In the genomic region with DNA sequence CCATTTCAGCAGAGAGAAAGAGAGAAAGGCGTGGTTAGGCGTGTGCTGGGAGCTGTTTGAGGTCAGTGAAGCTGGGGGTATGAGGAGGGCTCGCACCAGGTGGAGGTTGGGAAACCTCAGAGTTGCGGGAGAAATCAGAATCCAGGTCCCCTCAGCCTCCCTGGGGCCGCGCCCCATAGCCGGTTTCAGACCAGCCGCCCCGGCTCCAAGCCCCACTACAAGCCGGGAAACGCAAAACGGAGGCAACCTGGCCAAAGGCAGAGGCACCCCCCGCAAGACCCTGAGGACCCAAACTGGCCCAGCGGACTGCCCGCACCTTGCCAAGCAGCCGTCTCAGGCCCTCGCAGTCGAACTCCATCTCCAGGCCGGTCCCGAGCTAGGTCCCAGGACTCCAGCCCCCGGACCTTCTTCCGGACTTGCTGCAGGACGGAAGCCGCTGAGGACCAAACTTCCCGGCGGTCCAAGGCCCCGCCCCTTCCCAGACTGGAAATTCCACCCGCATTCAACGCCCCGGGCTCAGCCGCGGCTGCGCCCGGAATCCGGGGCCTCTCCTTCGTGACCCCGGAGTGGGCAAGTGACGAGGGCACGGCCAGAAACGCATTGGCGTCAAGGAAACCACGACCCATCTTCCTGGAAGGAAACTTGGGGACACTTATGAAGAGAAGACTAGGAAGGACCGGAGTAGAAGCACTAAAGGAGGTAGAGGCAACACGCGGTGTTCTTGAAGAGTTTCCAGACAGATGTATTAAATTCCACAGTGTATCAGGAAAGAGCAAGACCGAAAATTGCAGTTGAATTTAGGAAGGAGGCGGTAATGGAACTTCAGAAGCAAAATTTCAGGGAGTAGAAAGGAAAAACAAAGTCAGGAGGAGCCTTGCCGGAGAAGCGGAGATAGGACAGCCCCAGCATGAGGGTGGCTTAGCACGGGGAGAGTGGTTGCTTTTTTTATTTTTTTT, we compare ENCODE assay signal across 8 cellular contexts. TPM values are rescaled to one million over a fixed set of nuclear protein-coding genes. Genes with fewer than 3 reads are reported as not detected.
DNase-seq lines count a peak whose midpoint lies in the region; ATAC-seq and TF ChIP-seq lines count a peak whose summit lies in the region.

Gene UEVLD, minus strand, starts transcription at position 438 of the 956 bp plus-strand sequence. Its CDS starts 80 bp downstream, at position 358.

- intact Hi-C loops in Panc1 (cut with micrococcal nuclease; ENCODE audit: unreplicated experiment): no loop called here
- intact Hi-C loops in activated T-helper 2 cell treated with anti-CD3 and anti-CD28 coated beads, Interferon-gamma antibody, Interleukin-2, Interleukin-4, amounts not matched to agents 10 μg/mL and 5 μg/mL and 100 μg/mL, durations not matched to agents 14 hours and 24 hours and 36 hours (cut with micrococcal nuclease): loop anchor here (1.0 kb wide), 2 partner anchors 28 to 62 kb away; partner anchors contain the start of gene TSG101

- no peaks in the 10 kb centered on the region for H3K9me3 Mint-ChIP-seq in activated T-helper 2 cell treated with anti-CD3 and anti-CD28 coated beads, Interferon-gamma antibody, Interleukin-2, Interleukin-4, amounts not matched to agents 10 μg/mL and 5 μg/mL and 100 μg/mL, durations not matched to agents 14 hours and 24 hours and 36 hours
- H3K9me3 Mint-ChIP-seq in naive thymus-derived CD8-positive, alpha-beta T cell: no peaks in the 10 kb centered on the region
- H3K9me3 Mint-ChIP-seq in stimulated activated memory B cell treated with anti-CD40 and anti-IgM and Interleukin-4, amounts not matched to agents 10 μg/mL and 1 μg/mL and 100 μg/mL, for 72 hours: no peaks in the 10 kb centered on the region

- H3K27ac Mint-ChIP-seq in activated T-helper 2 cell treated with anti-CD3 and anti-CD28 coated beads, Interferon-gamma antibody, Interleukin-2, Interleukin-4, amounts not matched to agents 10 μg/mL and 5 μg/mL and 100 μg/mL, durations not matched to agents 14 hours and 24 hours and 36 hours: no peak within 1 kb of the TSS
- no peak within 1 kb of the TSS for H3K27ac Mint-ChIP-seq in naive thymus-derived CD8-positive, alpha-beta T cell
- H3K27ac Mint-ChIP-seq in stimulated activated memory B cell treated with anti-CD40 and anti-IgM and Interleukin-4, amounts not matched to agents 10 μg/mL and 1 μg/mL and 100 μg/mL, for 72 hours: no peak within 1 kb of the TSS

- peak within 1 kb of the TSS; percentile 61 to 91 for H3K4me3 ChIP-seq in Panc1 (ENCODE audit: low read depth in 2 of 2, low read length in 2 of 2)
- peak within 1 kb of the TSS; percentile 82 for H3K4me3 ChIP-seq in fibroblast of pulmonary artery (replicated peaks; ENCODE audit: low read depth, low read length)

- H3K9me3 ChIP-seq in Panc1 (ENCODE audit: control insufficient read depth, insufficient read depth, low read depth, low read length): no peaks in the 10 kb centered on the region

- CTCF ChIA-PET in Panc1 (lab: Charles Lee): interaction anchor here (0.6 kb wide), 1 partner anchor 52 kb away, joined by 3 read pairs; no protein-coding TSS in a partner anchor

- BruUV-seq in Panc1 (replicated peaks; lab: Mats Ljungman, UMichigan): no TSS peak

- POLR2A ChIA-PET in Panc1 (lab: Charles Lee): interaction anchor here (0.6 kb wide), 1 partner anchor 39 kb away, joined by 3 read pairs; no protein-coding TSS in a partner anchor
- POLR2A ChIA-PET in naive thymus-derived CD8-positive, alpha-beta T cell (lab: Charles Lee): interaction anchor here (1.0 to 1.8 kb wide), 5 partner anchors 42 to 139 kb away, joined by 3 to 14 read pairs (median 5); partner anchors contain the start of genes SPTY2D1 and TSG101

- TF ChIP-seq CTCF in Panc1 (IDR thresholded peaks at IDR 0.05) (no peak), fibroblast of pulmonary artery (IDR thresholded peaks at IDR 0.05; ENCODE audit: low read length, missing control alignments) (no peak)

- ATAC-seq in GM19463 (IDR thresholded peaks at IDR 0.05; ENCODE audit: unreplicated experiment) (peak; percentile 64), Panc1 (peak; percentile 97)
- peak; percentile 46 to 61 for ATAC-seq in naive thymus-derived CD8-positive, alpha-beta T cell
- ATAC-seq in stimulated activated memory B cell treated with anti-CD40 and anti-IgM and Interleukin-4, amounts not matched to agents 10 μg/mL and 1 μg/mL and 100 μg/mL, for 72 hours: peak; percentile 77

- H3K4me3 Mint-ChIP-seq in activated T-helper 2 cell treated with anti-CD3 and anti-CD28 coated beads, Interferon-gamma antibody, Interleukin-2, Interleukin-4, amounts not matched to agents 10 μg/mL and 5 μg/mL and 100 μg/mL, durations not matched to agents 14 hours and 24 hours and 36 hours (ENCODE audit: low read depth): no peak within 1 kb of the TSS
- no peak within 1 kb of the TSS for H3K4me3 Mint-ChIP-seq in naive thymus-derived CD8-positive, alpha-beta T cell
- H3K4me3 Mint-ChIP-seq in stimulated activated memory B cell treated with anti-CD40 and anti-IgM and Interleukin-4, amounts not matched to agents 10 μg/mL and 1 μg/mL and 100 μg/mL, for 72 hours: no peak within 1 kb of the TSS

- H3K27me3 ChIP-seq in Panc1 (ENCODE audit: control insufficient read depth, insufficient read depth, low read length): no peaks in the 10 kb centered on the region

- H3K4me1 Mint-ChIP-seq in activated T-helper 2 cell treated with anti-CD3 and anti-CD28 coated beads, Interferon-gamma antibody, Interleukin-2, Interleukin-4, amounts not matched to agents 10 μg/mL and 5 μg/mL and 100 μg/mL, durations not matched to agents 14 hours and 24 hours and 36 hours (ENCODE audit: low read depth): peaks cover 9% of the 10 kb centered on the region
- peaks cover 0 to 12% (median 5%) of the 10 kb centered on the region in 4 donors for H3K4me1 Mint-ChIP-seq in naive thymus-derived CD8-positive, alpha-beta T cell
- H3K4me1 Mint-ChIP-seq in stimulated activated memory B cell treated with anti-CD40 and anti-IgM and Interleukin-4, amounts not matched to agents 10 μg/mL and 1 μg/mL and 100 μg/mL, for 72 hours: peaks cover 8% of the 10 kb centered on the region

- in situ Hi-C loops in Panc1 (cut with HindIII; ENCODE audit: low pct_unique_long_range_greater_than_20kb, low sequenced_read_pairs): no loop called here

- peak; percentile 94 for DNase-seq in COLO829 (ENCODE audit: low spot score)
- peak; percentile 61 for DNase-seq in HS-5 (ENCODE audit: low read depth)
- DNase-seq in Panc1 (ENCODE audit: low read depth, low spot score): peak; percentile 30
- peak; percentile 62 for DNase-seq in activated T-helper 2 cell treated with anti-CD3 and anti-CD28 coated beads, Interferon-gamma antibody, Interleukin-2, Interleukin-4, amounts not matched to agents 10 μg/mL and 5 μg/mL and 100 μg/mL, durations not matched to agents 14 hours and 24 hours and 36 hours (ENCODE audit: low spot score)
- peak; percentile 90 for DNase-seq in fibroblast of pulmonary artery (ENCODE audit: low read depth)
- DNase-seq in naive thymus-derived CD8-positive, alpha-beta T cell: peak in 9 of 10 donors; percentile 21 to 66 (median 38)

- H3K36me3 ChIP-seq in Panc1 (ENCODE audit: control insufficient read depth, insufficient read depth, low read length): peaks cover 4% of the 10 kb centered on the region; the same call in 1 of the 2 replicates

- H3K27ac ChIP-seq in Panc1 (ENCODE audit: low read length): peak within 1 kb of the TSS; percentile 99

- peaks cover 5% of the 10 kb centered on the region for H3K36me3 Mint-ChIP-seq in activated T-helper 2 cell treated with anti-CD3 and anti-CD28 coated beads, Interferon-gamma antibody, Interleukin-2, Interleukin-4, amounts not matched to agents 10 μg/mL and 5 μg/mL and 100 μg/mL, durations not matched to agents 14 hours and 24 hours and 36 hours (ENCODE audit: low read depth)
- no peaks in the 10 kb centered on the region for H3K36me3 Mint-ChIP-seq in naive thymus-derived CD8-positive, alpha-beta T cell
- H3K36me3 Mint-ChIP-seq in stimulated activated memory B cell treated with anti-CD40 and anti-IgM and Interleukin-4, amounts not matched to agents 10 μg/mL and 1 μg/mL and 100 μg/mL, for 72 hours: no peaks in the 10 kb centered on the region

- H3K4me1 ChIP-seq in Panc1 (ENCODE audit: control insufficient read depth, insufficient read depth, low read length): peaks cover 21% of the 10 kb centered on the region

- no peaks in the 10 kb centered on the region for H3K27me3 Mint-ChIP-seq in activated T-helper 2 cell treated with anti-CD3 and anti-CD28 coated beads, Interferon-gamma antibody, Interleukin-2, Interleukin-4, amounts not matched to agents 10 μg/mL and 5 μg/mL and 100 μg/mL, durations not matched to agents 14 hours and 24 hours and 36 hours (ENCODE audit: low read depth)
- no peaks in the 10 kb centered on the region for H3K27me3 Mint-ChIP-seq in naive thymus-derived CD8-positive, alpha-beta T cell
- H3K27me3 Mint-ChIP-seq in stimulated activated memory B cell treated with anti-CD40 and anti-IgM and Interleukin-4, amounts not matched to agents 10 μg/mL and 1 μg/mL and 100 μg/mL, for 72 hours: no peaks in the 10 kb centered on the region

RNA-seq across cellular contexts. Expression of gene UEVLD, which starts in this region (rescaled TPM):
- 26.7 TPM for total RNA-seq in Panc1 (2021; ENCODE audit: unreplicated experiment)
- 16.2 TPM for polyA plus RNA-seq in Panc1 (2012; ENCODE audit: insufficient read length)
- 26.4 and 32.7 TPM in 2 replicates for total RNA-seq in activated T-helper 2 cell treated with anti-CD3 and anti-CD28 coated beads, Interferon-gamma antibody, Interleukin-2, Interleukin-4, amounts not matched to agents 10 μg/mL and 5 μg/mL and 100 μg/mL, durations not matched to agents 14 hours and 24 hours and 36 hours
- total RNA-seq in naive thymus-derived CD8-positive, alpha-beta T cell: 10 to 100 TPM in 1 of 2 experiments, 1 to 10 TPM in 1; 6.0 to 10.5 TPM
- polyA plus RNA-seq in naive thymus-derived CD8-positive, alpha-beta T cell: 1 to 10 TPM; 5.5 to 8.9 (median 6.1) TPM

Comparison
In these comparisons a context has a peak if more than half of its experiments do, and no peak if none do; other contexts are left out.
1. Peak in every context shown above with its lines: DNase-seq, ATAC-seq, H3K4me3 ChIP-seq and H3K27ac ChIP-seq.
2. DNase-seq: peak in every context shown above with its lines; median percentile 94 in COLO829; 90 in fibroblast of pulmonary artery; 62 in activated T-helper 2 cell treated with anti-CD3 and anti-CD28 coated beads, Interferon-gamma antibody, Interleukin-2, Interleukin-4, amounts not matched to agents 10 μg/mL and 5 μg/mL and 100 μg/mL, durations not matched to agents 14 hours and 24 hours and 36 hours; 61 in HS-5; 38 in naive thymus-derived CD8-positive, alpha-beta T cell; 30 in Panc1.